ENCODE assay signal across 1 cellular context in genomic region chr2:241686649-241687425, GRCh38.
TF ChIP-seq lines count a peak whose summit lies in the region.

Gene DTYMK, minus strand, starts transcription at chr2:241686815. Its CDS starts 32 bp downstream, at chr2:241686783.

TF ChIP-seq in HepG2, 621 proteins besides CTCF, POLR2A, EP300 and RAD21 (continued from another document and continues in another):
- TF ChIP-seq TEF (CRISPR knock-in tag; IDR thresholded peaks at IDR 0.05) (peak; percentile 72; the same call in 1 of the 2 replicates), MIER2 (CRISPR knock-in tag; IDR thresholded peaks at IDR 0.05) (no peak), ZNF17 (CRISPR knock-in tag; IDR thresholded peaks at IDR 0.05) (no peak), ZNF619 (CRISPR knock-in tag; IDR thresholded peaks at IDR 0.05) (peak; percentile 77), KLF9 (CRISPR knock-in tag; IDR thresholded peaks at IDR 0.05; ENCODE audit: low read depth) (no peak), HNRNPH1 (optimal IDR thresholded peaks at IDR 0.05; ENCODE audit: low read depth, low read length) (peak; percentile 4), ZBTB34 (CRISPR knock-in tag; IDR thresholded peaks at IDR 0.05) (no peak; the same call in 1 of the 2 replicates), ZKSCAN5 (CRISPR knock-in tag; IDR thresholded peaks at IDR 0.05) (no peak), PRDM15 (CRISPR knock-in tag; IDR thresholded peaks at IDR 0.05) (peak; percentile 71; the same call in 1 of the 2 replicates), ELF1 (CRISPR knock-in tag; IDR thresholded peaks at IDR 0.05) (peak; percentile 83), SP5 (CRISPR knock-in tag; IDR thresholded peaks at IDR 0.05; ENCODE audit: borderline replicate concordance, low read depth) (peak; percentile 67; the same call in 1 of the 2 replicates), MAFG (CRISPR knock-in tag; IDR thresholded peaks at IDR 0.05) (no peak), ZBTB10 (CRISPR knock-in tag; IDR thresholded peaks at IDR 0.05; ENCODE audit: borderline replicate concordance) (no peak; the same call in none of the 2 replicates), ATF1 (CRISPR knock-in tag; IDR thresholded peaks at IDR 0.05) (peak; percentile 83), ZBTB37 (CRISPR knock-in tag; IDR thresholded peaks at IDR 0.05) (no peak), RERE (CRISPR knock-in tag; IDR thresholded peaks at IDR 0.05; ENCODE audit: low read depth) (no peak), SIX1 (CRISPR knock-in tag; IDR thresholded peaks at IDR 0.05; ENCODE audit: borderline replicate concordance) (no peak), CEBPB (IDR thresholded peaks at IDR 0.05; ENCODE audit: borderline replicate concordance, low read depth, low read length) (no peak), U2AF2 (IDR thresholded peaks at IDR 0.05; ENCODE audit: low read depth, low read length) (no peak), ZNF281 (CRISPR knock-in tag; IDR thresholded peaks at IDR 0.05; ENCODE audit: borderline replicate concordance) (no peak; the same call in 1 of the 2 replicates), ZBTB46 (CRISPR knock-in tag; IDR thresholded peaks at IDR 0.05; ENCODE audit: borderline replicate concordance) (0 out of 2 replicates have a peak, but pooled peaks have one; percentile 15), CEBPG (CRISPR knock-in tag; IDR thresholded peaks at IDR 0.05) (no peak), ARID2 (CRISPR knock-in tag; IDR thresholded peaks at IDR 0.05; ENCODE audit: borderline replicate concordance) (0 out of 2 replicates have a peak, but pooled peaks have one; percentile 17), ARHGAP35 (CRISPR knock-in tag; IDR thresholded peaks at IDR 0.05; ENCODE audit: borderline replicate concordance) (peak; percentile 80; the same call in 1 of the 2 replicates), ZNF589 (CRISPR knock-in tag; conservative IDR thresholded peaks at IDR 0.05) (peak; percentile 95), JDP2 (CRISPR knock-in tag; IDR thresholded peaks at IDR 0.05; ENCODE audit: borderline replicate concordance) (peak; percentile 81; the same call in 1 of the 2 replicates), HMG20A (CRISPR knock-in tag; IDR thresholded peaks at IDR 0.05; ENCODE audit: borderline replicate concordance) (no peak), ZNF224 (CRISPR knock-in tag; IDR thresholded peaks at IDR 0.05) (peak; percentile 20; the same call in 1 of the 2 replicates), ZC3H13 (CRISPR knock-in tag; IDR thresholded peaks at IDR 0.05) (peak; percentile 98), MTF1 (CRISPR knock-in tag; IDR thresholded peaks at IDR 0.05) (0 out of 2 replicates have a peak, but pooled peaks have one; percentile 54), ZBTB8A (CRISPR knock-in tag; IDR thresholded peaks at IDR 0.05; ENCODE audit: borderline replicate concordance, low read depth) (peak; percentile 54; the same call in 1 of the 2 replicates), CHD4 (IDR thresholded peaks at IDR 0.05; ENCODE audit: borderline replicate concordance, low read length) (no peak), ATF2 (CRISPR knock-in tag; IDR thresholded peaks at IDR 0.05) (peak; percentile 63), IKZF1 (IDR thresholded peaks at IDR 0.05) (no peak), SKI (IDR thresholded peaks at IDR 0.05; ENCODE audit: partially characterized antibody) (peak; percentile 71), ZNF761 (CRISPR knock-in tag; conservative IDR thresholded peaks at IDR 0.05) (peak; percentile 89; the same call in 1 of the 2 replicates), CBX1 (IDR thresholded peaks at IDR 0.05; ENCODE audit: low read depth) (peak; percentile 54)
